ENCODE assay signal across 16 cellular contexts in the genomic region with DNA sequence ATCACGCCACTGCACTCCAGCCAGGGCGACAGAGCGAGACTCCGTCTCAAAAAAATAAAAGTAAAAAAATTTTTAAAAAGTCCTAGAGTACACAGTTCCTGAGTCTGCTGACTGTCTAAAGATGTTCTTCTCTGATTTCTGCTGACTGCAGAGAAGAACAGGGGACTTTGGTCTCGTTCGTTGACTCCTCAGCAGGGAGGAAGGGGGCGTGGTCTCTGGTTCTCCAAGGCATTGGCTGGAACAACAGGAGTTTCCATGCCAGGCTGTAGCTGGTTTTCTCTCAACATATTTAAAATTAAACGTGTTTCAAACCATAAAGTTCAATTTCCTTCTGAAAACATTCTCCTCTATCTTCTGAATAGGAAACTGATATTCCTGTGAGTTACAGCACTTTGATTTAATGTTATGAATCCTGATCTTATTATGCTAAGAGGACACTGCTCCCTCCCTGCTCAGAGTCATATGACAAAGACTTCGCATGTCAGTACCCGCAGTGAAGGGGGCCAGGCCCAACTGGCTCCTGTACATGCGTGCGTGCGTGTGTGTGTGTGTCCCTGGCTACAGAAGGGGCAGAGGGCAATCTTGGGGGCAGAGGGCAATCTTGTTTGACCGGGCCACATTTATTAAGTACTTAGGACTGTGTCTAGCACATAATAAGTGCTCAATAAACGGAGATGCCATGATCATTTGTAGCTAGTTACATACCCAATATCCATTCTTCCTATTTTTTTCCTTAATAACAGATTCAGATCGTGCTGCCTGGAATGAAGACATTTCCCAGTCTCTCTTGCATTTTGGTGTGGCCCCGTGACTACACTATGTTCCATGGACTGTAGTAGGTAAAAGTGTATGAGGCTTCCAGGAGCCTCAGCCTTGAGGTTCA. TPM values are rescaled to one million over a fixed set of nuclear protein-coding genes. Genes with fewer than 3 reads are reported as not detected.
A peak's percentile ranks its signal among the peaks of the same experiment; 100 is the strongest.
DNase-seq lines count a peak whose midpoint lies in the region; ATAC-seq and TF ChIP-seq lines count a peak whose summit lies in the region.
"Had no signal": no experiment of that assay in that cellular context is flagged by ENCODE, and none has a peak within 500 bp of the region (broad histone marks: within the 10 kb centered on the region; RNA-seq: fewer than 3 reads in every experiment).

No MANE protein-coding gene starts in this region.

- no peaks in the 10 kb centered on the region for H3K27me3 Mint-ChIP-seq in progenitor cell of endocrine pancreas

- peaks cover 7% of the 10 kb centered on the region for H3K4me1 Mint-ChIP-seq in progenitor cell of endocrine pancreas (ENCODE audit: low read depth)
- H3K4me1 Mint-ChIP-seq: activated B cell treated with CpG ODN at 0.5 μM for 24 hours had no signal

- no peak for TF ChIP-seq CTCF in progenitor cell of endocrine pancreas (IDR thresholded peaks at IDR 0.05; ENCODE audit: unreplicated experiment)

- no peak overlapping the region for H3K4me3 Mint-ChIP-seq in progenitor cell of endocrine pancreas (ENCODE audit: low read depth)
- H3K4me3 Mint-ChIP-seq: activated B cell treated with CpG ODN at 0.5 μM for 24 hours had no signal

- H3K27ac Mint-ChIP-seq in progenitor cell of endocrine pancreas, result peak overlapping the region; percentile 79
- H3K27ac Mint-ChIP-seq: activated B cell treated with CpG ODN at 0.5 μM for 24 hours had no signal

- ATAC-seq in esophagus mucosa (peak; percentile 59), HG03439 (IDR thresholded peaks at IDR 0.05; ENCODE audit: unreplicated experiment) (no peak), GM19328 (IDR thresholded peaks at IDR 0.05; ENCODE audit: unreplicated experiment) (no peak)

- H3K36me3 Mint-ChIP-seq in progenitor cell of endocrine pancreas (ENCODE audit: insufficient read depth), result peaks cover 4% of the 10 kb centered on the region

- peaks cover 9% of the 10 kb centered on the region for H3K9me3 Mint-ChIP-seq in progenitor cell of endocrine pancreas (ENCODE audit: low read depth)
- H3K9me3 Mint-ChIP-seq: activated B cell treated with CpG ODN at 0.5 μM for 24 hours had no signal

- DNase-seq in DMS53 (lab: John Stamatoyannopoulos, UW) (peak; percentile 45), DMS53 treated with DMSO at 0.1 percent for 48 hours (lab: John Stamatoyannopoulos, UW; ENCODE audit: unreplicated experiment) (no peak), LoVo (ENCODE audit: low spot score) (peak; percentile 85), progenitor cell of endocrine pancreas (ENCODE audit: low spot score, unreplicated experiment) (no peak), NCI-H524 treated with DMSO at 0.1 percent for 48 hours (lab: John Stamatoyannopoulos, UW) (no peak)
- DNase-seq: activated B cell treated with CpG ODN at 0.5 μM for 24 hours; activated naive CD4-positive, alpha-beta T cell; mesendoderm; NCI-H1105; OCI-M1; sigmoid colon had no signal

RNA-seq across cellular contexts. Expression of gene HNF1A, which starts 16.5 kb away (rescaled TPM):
- total RNA-seq in esophagus mucosa, result not detected
- 13.7 and 15.1 TPM in 2 replicates for total RNA-seq in progenitor cell of endocrine pancreas
- total RNA-seq: activated B cell treated with CpG ODN at 0.5 μM for 24 hours, Daoy, frontal cortex had no signal

RNA-seq across cellular contexts. Expression of gene C12orf43, which starts 54.4 kb away (rescaled TPM):
- 7.9 TPM for total RNA-seq in esophagus mucosa
- 16.8 and 17.2 TPM in 2 replicates for total RNA-seq in progenitor cell of endocrine pancreas

RNA-seq across cellular contexts. Expression of gene SPPL3, which starts 57.7 kb away (rescaled TPM):
- 85.8 TPM for total RNA-seq in esophagus mucosa
- 69.1 and 70.2 TPM in 2 replicates for total RNA-seq in progenitor cell of endocrine pancreas

Comparison
In these comparisons a context has a peak if more than half of its experiments do, and no peak if none do; other contexts are left out.
1. DNase-seq: peak in DMS53 (single experiment) and LoVo (single experiment); none in DMS53 treated with DMSO at 0.1 percent for 48 hours (single experiment), progenitor cell of endocrine pancreas (single experiment) and NCI-H524 treated with DMSO at 0.1 percent for 48 hours (single experiment).
2. RNA of gene HNF1A, which starts 16.5 kb away (total RNA-seq): 13.7 to 15.1 TPM in progenitor cell of endocrine pancreas; not detected in esophagus mucosa (single experiment); every median in the first group is over 10 times any median in the second.